In genomic region chr13:50152655-50153309, GRCh38 we compare ENCODE assay signal across 10 cellular contexts.
A peak's percentile ranks its signal among the peaks of the same experiment; 100 is the strongest.
DNase-seq lines count a peak whose midpoint lies in the region; ATAC-seq and TF ChIP-seq lines count a peak whose summit lies in the region.
"Had no signal": no experiment of that assay in that cellular context is flagged by ENCODE, and none has a peak within 500 bp of the region (broad histone marks: within the 10 kb centered on the region; RNA-seq: fewer than 3 reads in every experiment).

No MANE protein-coding gene starts in this region.

- H3K27ac Mint-ChIP-seq in CD8-positive, alpha-beta memory T cell, result peak overlapping the region in 6 of 8 donors; percentile 14 to 85 (median 52)
- H3K27ac Mint-ChIP-seq in nephron progenitor cell, result no peak overlapping the region
- H3K27ac Mint-ChIP-seq: dendritic cell treated with granulocyte-macrophage colony-stimulating factor and Interleukin-4, amounts not matched to agents 40 ng/mL and 50 ng/mL, for 4 days had no signal

- no peaks in the 10 kb centered on the region for H3K36me3 ChIP-seq in CD8-positive, alpha-beta memory T cell (ENCODE audit: insufficient read depth, low read length)
- no peaks in the 10 kb centered on the region for H3K36me3 ChIP-seq in Peyer's patch
- no peaks in the 10 kb centered on the region for H3K36me3 ChIP-seq in left lung
- H3K36me3 ChIP-seq in HAP-1 (replicated peaks), result no peaks in the 10 kb centered on the region

- intact Hi-C loops in left lung (cut with DNase I), result no loop called here

- DNase-seq in CD8-positive, alpha-beta memory T cell, result no peak
- DNase-seq in GM20000 (ENCODE audit: low spot score), result peak; percentile 39
- DNase-seq in Peyer's patch, result no peak
- no peak for DNase-seq in left lung
- DNase-seq in hippocampal formation (lab: John Stamatoyannopoulos, UW), result no peak
- DNase-seq in nephron progenitor cell, result no peak
- no peak for DNase-seq in stimulated activated CD4-positive, alpha-beta T cell treated with anti-CD3 and anti-CD28 coated beads, Interleukin-4, amount 100 ng/mL, for 4 hours
- no peak for DNase-seq in HAP-1 (ENCODE audit: low spot score in 2 of 2)
- DNase-seq: NCI-H187 had no signal

- peaks cover 0 to 5% (median 2%) of the 10 kb centered on the region in 3 donors for H3K36me3 Mint-ChIP-seq in CD8-positive, alpha-beta memory T cell
- no peaks in the 10 kb centered on the region for H3K36me3 Mint-ChIP-seq in nephron progenitor cell (ENCODE audit: low read depth)

- peak; percentile 64 for ATAC-seq in left lung

- H3K4me1 ChIP-seq in CD8-positive, alpha-beta memory T cell (ENCODE audit: insufficient read depth, low read length), result peaks cover 8% of the 10 kb centered on the region
- H3K4me1 ChIP-seq in Peyer's patch, result peaks cover 0 to 5% (median 2%) of the 10 kb centered on the region in 4 donors
- peaks cover 0 to 10% of the 10 kb centered on the region in 2 donors for H3K4me1 ChIP-seq in left lung
- peaks cover 7% of the 10 kb centered on the region for H3K4me1 ChIP-seq in HAP-1

- H3K4me3 ChIP-seq in CD8-positive, alpha-beta memory T cell (ENCODE audit: low read length), result peak overlapping the region; percentile 45
- peak overlapping the region in 3 of 4 donors; percentile 3 to 24 (median 12) for H3K4me3 ChIP-seq in Peyer's patch
- no peak overlapping the region for H3K4me3 ChIP-seq in left lung
- H3K4me3 ChIP-seq in HAP-1, result no peak overlapping the region

- H3K27me3 ChIP-seq in CD8-positive, alpha-beta memory T cell (ENCODE audit: insufficient read depth, low read length, poor library complexity, severe bottlenecking), result no peaks in the 10 kb centered on the region
- H3K27me3 ChIP-seq in Peyer's patch (no peaks in the 10 kb centered on the region), left lung (no peaks in the 10 kb centered on the region), HAP-1 (ENCODE audit: low read depth) (no peaks in the 10 kb centered on the region)

- H3K9me3 Mint-ChIP-seq in CD8-positive, alpha-beta memory T cell, result no peaks in the 10 kb centered on the region
- no peaks in the 10 kb centered on the region for H3K9me3 Mint-ChIP-seq in nephron progenitor cell
- H3K9me3 Mint-ChIP-seq: dendritic cell treated with granulocyte-macrophage colony-stimulating factor and Interleukin-4, amounts not matched to agents 40 ng/mL and 50 ng/mL, for 4 days had no signal

- POLR2A ChIA-PET in CD8-positive, alpha-beta memory T cell (lab: Charles Lee), result interaction anchor here (0.5 to 1.7 kb wide), 4 partner anchors 12 to 173 kb away, joined by 3 to 4 read pairs (median 4); no protein-coding TSS in a partner anchor

- CTCF ChIA-PET in CD8-positive, alpha-beta memory T cell (lab: Charles Lee), result interaction anchor here (1.0 kb wide), 1 partner anchor 179 kb away, joined by 3 read pairs; no protein-coding TSS in a partner anchor

- H3K4me1 Mint-ChIP-seq in CD8-positive, alpha-beta memory T cell, result peaks cover 16 to 26% (median 22%) of the 10 kb centered on the region in 3 donors
- peaks cover 44% of the 10 kb centered on the region for H3K4me1 Mint-ChIP-seq in nephron progenitor cell

- TF ChIP-seq CTCF in GM20000 (IDR thresholded peaks at IDR 0.05; ENCODE audit: extremely low read depth, missing control alignments), result no peak
- no peak for TF ChIP-seq CTCF in Peyer's patch (IDR thresholded peaks at IDR 0.05)
- no peak for TF ChIP-seq CTCF in left lung (IDR thresholded peaks at IDR 0.05)
- TF ChIP-seq CTCF in nephron progenitor cell (IDR thresholded peaks at IDR 0.05), result no peak

- no peaks in the 10 kb centered on the region for H3K9me3 ChIP-seq in CD8-positive, alpha-beta memory T cell (ENCODE audit: low read length)
- H3K9me3 ChIP-seq in Peyer's patch (no peaks in the 10 kb centered on the region), left lung (no peaks in the 10 kb centered on the region), HAP-1 (no peaks in the 10 kb centered on the region)

- H3K27me3 Mint-ChIP-seq in CD8-positive, alpha-beta memory T cell, result no peaks in the 10 kb centered on the region
- H3K27me3 Mint-ChIP-seq in nephron progenitor cell (ENCODE audit: low read depth, poor library complexity), result no peaks in the 10 kb centered on the region
- H3K27me3 Mint-ChIP-seq: dendritic cell treated with granulocyte-macrophage colony-stimulating factor and Interleukin-4, amounts not matched to agents 40 ng/mL and 50 ng/mL, for 4 days had no signal

- in situ Hi-C loops in HAP-1 (cut with MboI; ENCODE audit: low sequenced_read_pairs), result no loop called here

- H3K27ac ChIP-seq in CD8-positive, alpha-beta memory T cell (ENCODE audit: low read depth, low read length), result no peak overlapping the region
- H3K27ac ChIP-seq in Peyer's patch, result peak overlapping the region in 1 of 4 donors; percentile 20
- no peak overlapping the region for H3K27ac ChIP-seq in left lung

- peak overlapping the region; percentile 68 to 83 (median 80) for H3K4me3 Mint-ChIP-seq in CD8-positive, alpha-beta memory T cell
- no peak overlapping the region for H3K4me3 Mint-ChIP-seq in nephron progenitor cell

- TF ChIP-seq POLR2A in Peyer's patch (IDR thresholded peaks at IDR 0.05), result no peak

Comparison
In these comparisons a context has a peak if more than half of its experiments do, and no peak if none do; other contexts are left out.
1. H3K4me3 ChIP-seq: peak in CD8-positive, alpha-beta memory T cell (single experiment) and Peyer's patch (3 of 4); none in left lung (0 of 2) and HAP-1 (single experiment).